In genomic region chr16:32038783-32039496, GRCh38 we compare ENCODE assay signal across 7 cellular contexts.
DNase-seq lines count a peak whose midpoint lies in the region; ATAC-seq and TF ChIP-seq lines count a peak whose summit lies in the region.
"Not testable (repeated sequence)": the region's sequence is repeated elsewhere in the genome, so short reads cannot be mapped to it uniquely, and the experiment has no call there.

No MANE protein-coding gene starts in this region.

- not testable (repeated sequence) for H3K9me3 ChIP-seq in MM.1S (replicated peaks; ENCODE audit: insufficient read depth, low read length); Panc1 (ENCODE audit: control insufficient read depth, insufficient read depth, low read depth, low read length)

- H4K20me1 ChIP-seq in MM.1S (ENCODE audit: insufficient read depth, low read length): not testable (repeated sequence)

- H3K27me3 ChIP-seq in MM.1S (replicated peaks; ENCODE audit: insufficient read depth, low read length); Panc1 (ENCODE audit: control insufficient read depth, insufficient read depth, low read length): not testable (repeated sequence)

- not testable (repeated sequence) for H3K27ac ChIP-seq in MM.1S (ENCODE audit: low read length); Panc1 (ENCODE audit: low read length)

- H3K4me3 Mint-ChIP-seq in activated CD4-positive, alpha-beta T cell treated with anti-CD3 and anti-CD28 coated beads, Interleukin-2, amount 10 ng/mL, durations not matched to agents 24 days and 14 days: not testable (repeated sequence)

- not testable (repeated sequence) for H3K9ac ChIP-seq in MM.1S (ENCODE audit: low read length)

- not testable (repeated sequence) for H2AFZ ChIP-seq in MM.1S (ENCODE audit: low read length)

- CTCF ChIA-PET in Panc1 (lab: Charles Lee): not testable (repeated sequence)

- H3K4me3 ChIP-seq in MM.1S (ENCODE audit: low read length); Panc1 (ENCODE audit: low read depth in 2 of 2, low read length in 2 of 2): not testable (repeated sequence)

- in situ Hi-C loops in Panc1 (cut with HindIII; ENCODE audit: low pct_unique_long_range_greater_than_20kb, low sequenced_read_pairs): not testable (repeated sequence)

- H3K79me2 ChIP-seq in MM.1S (ENCODE audit: low read length): not testable (repeated sequence)

- intact Hi-C loops in Panc1 (cut with micrococcal nuclease; ENCODE audit: unreplicated experiment); activated CD4-positive, alpha-beta T cell treated with anti-CD3 and anti-CD28 coated beads, Interleukin-2, amount 10 ng/mL, durations not matched to agents 24 days and 14 days (cut with micrococcal nuclease): not testable (repeated sequence)

- not testable (repeated sequence) for H3K27ac Mint-ChIP-seq in activated CD4-positive, alpha-beta T cell treated with anti-CD3 and anti-CD28 coated beads, Interleukin-2, amount 10 ng/mL, durations not matched to agents 24 days and 14 days

- ATAC-seq in Panc1: not testable (repeated sequence)

- TF ChIP-seq CTCF in GM10266 (IDR thresholded peaks at IDR 0.05; ENCODE audit: control insufficient read depth, insufficient read depth, low read depth, missing control alignments) (peak; percentile 0), MM.1S (IDR thresholded peaks at IDR 0.05; ENCODE audit: low read length) (peak; percentile 12; the same call in 1 of the 2 replicates), Panc1 (IDR thresholded peaks at IDR 0.05) (0 out of 2 replicates have a peak, but pooled peaks have one; percentile 3)

- H3K4me2 ChIP-seq in MM.1S (ENCODE audit: low read depth, low read length): not testable (repeated sequence)

- DNase-seq in GM10266 (ENCODE audit: extremely low spot score); Panc1 (ENCODE audit: low read depth, low spot score): not testable (repeated sequence)
- DNase-seq in MM.1S (peak; percentile 33), erythroblast (lab: John Stamatoyannopoulos, UW) (peak; percentile 45 to 46)
- DNase-seq in activated CD4-positive, alpha-beta T cell treated with anti-CD3 and anti-CD28 coated beads, Interleukin-2, amount 10 ng/mL, durations not matched to agents 24 days and 14 days: peak; percentile 48
- peak; percentile 62 for DNase-seq in activated effector memory CD4-positive, alpha-beta T cell treated with anti-CD3 and anti-CD28 coated beads, Interleukin-2, amount 50 U/mL, for 16 hours
- peak; percentile 46 for DNase-seq in stimulated activated CD4-positive, alpha-beta T cell treated with anti-CD3 and anti-CD28 coated beads, Interleukin-1b, Interleukin-23, amount 100 ng/mL, for 48 hours

- not testable (repeated sequence) for TF ChIP-seq POLR2A in erythroblast (IDR thresholded peaks at IDR 0.05; ENCODE audit: low read length)

- not testable (repeated sequence) for H3K36me3 ChIP-seq in MM.1S (replicated peaks; ENCODE audit: insufficient read depth, low read length); Panc1 (ENCODE audit: control insufficient read depth, insufficient read depth, low read length)

- POLR2A ChIA-PET in Panc1 (lab: Charles Lee): not testable (repeated sequence)

- H3K27me3 Mint-ChIP-seq in activated CD4-positive, alpha-beta T cell treated with anti-CD3 and anti-CD28 coated beads, Interleukin-2, amount 10 ng/mL, durations not matched to agents 24 days and 14 days: not testable (repeated sequence)

- H3K4me1 ChIP-seq in MM.1S (ENCODE audit: low read length); Panc1 (ENCODE audit: control insufficient read depth, insufficient read depth, low read length): not testable (repeated sequence)

- H3K9me3 Mint-ChIP-seq in activated CD4-positive, alpha-beta T cell treated with anti-CD3 and anti-CD28 coated beads, Interleukin-2, amount 10 ng/mL, durations not matched to agents 24 days and 14 days: not testable (repeated sequence)

- not testable (repeated sequence) for BruUV-seq in Panc1 (replicated peaks; lab: Mats Ljungman, UMichigan)

- H3F3A ChIP-seq in MM.1S (ENCODE audit: insufficient read depth, low read length): not testable (repeated sequence)

- not testable (repeated sequence) for H3K9me2 ChIP-seq in MM.1S (replicated peaks; ENCODE audit: insufficient read depth, low read length)

- not testable (repeated sequence) for H3K36me3 Mint-ChIP-seq in activated CD4-positive, alpha-beta T cell treated with anti-CD3 and anti-CD28 coated beads, Interleukin-2, amount 10 ng/mL, durations not matched to agents 24 days and 14 days (ENCODE audit: low read depth)

- not testable (repeated sequence) for H3K4me1 Mint-ChIP-seq in activated CD4-positive, alpha-beta T cell treated with anti-CD3 and anti-CD28 coated beads, Interleukin-2, amount 10 ng/mL, durations not matched to agents 24 days and 14 days
